ENCODE assay signal across 6 cellular contexts in the genomic region with DNA sequence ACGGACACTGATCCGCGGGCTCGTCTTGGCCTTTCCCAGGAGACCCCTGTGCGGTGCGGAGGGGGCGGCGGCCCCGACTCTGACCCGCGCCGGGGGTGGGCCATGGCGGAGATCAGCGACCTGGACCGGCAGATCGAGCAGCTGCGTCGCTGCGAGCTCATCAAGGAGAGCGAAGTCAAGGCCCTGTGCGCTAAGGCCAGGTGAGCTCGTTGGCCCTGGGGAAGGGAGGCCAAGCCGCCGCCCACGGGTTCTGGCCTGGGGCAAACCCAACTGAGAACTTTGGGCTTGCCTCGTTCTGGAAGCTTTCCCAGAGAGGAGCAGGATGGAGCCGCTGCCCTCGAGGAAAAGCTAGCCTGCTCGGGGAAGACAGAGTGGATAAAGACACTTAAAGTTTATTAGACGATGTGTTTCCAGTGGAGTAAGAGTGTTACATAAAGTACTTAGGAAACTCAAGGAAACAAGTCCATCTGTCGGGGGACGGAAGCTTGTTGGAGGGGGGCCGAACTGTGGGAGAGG. TPM values are rescaled to one million over a fixed set of nuclear protein-coding genes. Genes with fewer than 3 reads are reported as not detected.
DNase-seq lines count a peak whose midpoint lies in the region; ATAC-seq and TF ChIP-seq lines count a peak whose summit lies in the region.

No MANE protein-coding gene starts in this region.

- H3K9me3 Mint-ChIP-seq in T-helper 2 cell treated with Interferon-gamma antibody and Interleukin-4, amounts not matched to agents 5 μg/mL and 100 μg/mL, for 36 hours = no peaks in the 10 kb centered on the region
- H3K9me3 Mint-ChIP-seq in WTC11 = no peaks in the 10 kb centered on the region

- H3K4me3 ChIP-seq in left lung = peak overlapping the region; percentile 94 to 98

- no peak for TF ChIP-seq CTCF in WTC11 (IDR thresholded peaks at IDR 0.05)
- TF ChIP-seq CTCF in left lung (IDR thresholded peaks at IDR 0.05) = no peak

- peaks cover 44% of the 10 kb centered on the region for H3K36me3 Mint-ChIP-seq in T-helper 2 cell treated with Interferon-gamma antibody and Interleukin-4, amounts not matched to agents 5 μg/mL and 100 μg/mL, for 36 hours (ENCODE audit: low read depth)
- peaks cover 43% of the 10 kb centered on the region for H3K36me3 Mint-ChIP-seq in WTC11

- H3K4me1 ChIP-seq in left lung = peaks cover 11 to 45% of the 10 kb centered on the region in 2 donors

- H3K36me3 ChIP-seq in left lung = peaks cover 0 to 66% of the 10 kb centered on the region in 2 donors

- H3K27me3 ChIP-seq in left lung = no peaks in the 10 kb centered on the region

- ATAC-seq in WTC11 (peak; percentile 8), left lung (peak; percentile 33)

- peaks cover 24% of the 10 kb centered on the region for H3K4me1 Mint-ChIP-seq in T-helper 2 cell treated with Interferon-gamma antibody and Interleukin-4, amounts not matched to agents 5 μg/mL and 100 μg/mL, for 36 hours (ENCODE audit: low read depth)
- peaks cover 22% of the 10 kb centered on the region for H3K4me1 Mint-ChIP-seq in WTC11

- H3K27me3 Mint-ChIP-seq in T-helper 2 cell treated with Interferon-gamma antibody and Interleukin-4, amounts not matched to agents 5 μg/mL and 100 μg/mL, for 36 hours (ENCODE audit: low read depth) = no peaks in the 10 kb centered on the region
- H3K27me3 Mint-ChIP-seq in WTC11 (ENCODE audit: low read depth) = no peaks in the 10 kb centered on the region

- intact Hi-C loops in left lung (cut with DNase I) = no loop called here

- H3K4me3 Mint-ChIP-seq in T-helper 2 cell treated with Interferon-gamma antibody and Interleukin-4, amounts not matched to agents 5 μg/mL and 100 μg/mL, for 36 hours = peak overlapping the region; percentile 93
- H3K4me3 Mint-ChIP-seq in WTC11 = peak overlapping the region; percentile 89

- H3K27ac Mint-ChIP-seq in T-helper 2 cell treated with Interferon-gamma antibody and Interleukin-4, amounts not matched to agents 5 μg/mL and 100 μg/mL, for 36 hours = peak overlapping the region; percentile 82
- peak overlapping the region; percentile 61 for H3K27ac Mint-ChIP-seq in WTC11

- H3K27ac ChIP-seq in left lung = peak overlapping the region; percentile 89

- CTCF ChIA-PET in WTC11 (lab: Charles Lee) = interaction anchor here (1.0 to 6.0 kb wide), 4 partner anchors 11 to 36 kb away, joined by 4 to 45 read pairs (median 9); a partner anchor contains a TSS

- DNase-seq in T-helper 2 cell treated with Interferon-gamma antibody and Interleukin-4, amounts not matched to agents 5 μg/mL and 100 μg/mL, for 36 hours (ENCODE audit: low spot score) = no peak
- no peak for DNase-seq in T-helper 2 cell
- DNase-seq in WTC11 (ENCODE audit: low spot score) = no peak
- DNase-seq in left lung = peak in 1 of 2 donors; percentile 81
- DNase-seq in COLO829 (ENCODE audit: low spot score) = no peak
- DNase-seq in stimulated activated CD4-positive, alpha-beta T cell treated with anti-CD3 and anti-CD28 coated beads, Interleukin-1b, Interleukin-23, amount 100 ng/mL, for 48 hours = no peak

- no peaks in the 10 kb centered on the region for H3K9me3 ChIP-seq in left lung

- POLR2A ChIA-PET in WTC11 (lab: Charles Lee) = interaction anchor here (0.9 to 1.2 kb wide), 3 partner anchors 9 to 19 kb away, joined by 3 to 7 read pairs (median 3); a partner anchor contains a TSS

TF ChIP-seq in WTC11, 78 proteins besides CTCF, POLR2A, EP300 and RAD21:
- TF ChIP-seq, protein P1, sequence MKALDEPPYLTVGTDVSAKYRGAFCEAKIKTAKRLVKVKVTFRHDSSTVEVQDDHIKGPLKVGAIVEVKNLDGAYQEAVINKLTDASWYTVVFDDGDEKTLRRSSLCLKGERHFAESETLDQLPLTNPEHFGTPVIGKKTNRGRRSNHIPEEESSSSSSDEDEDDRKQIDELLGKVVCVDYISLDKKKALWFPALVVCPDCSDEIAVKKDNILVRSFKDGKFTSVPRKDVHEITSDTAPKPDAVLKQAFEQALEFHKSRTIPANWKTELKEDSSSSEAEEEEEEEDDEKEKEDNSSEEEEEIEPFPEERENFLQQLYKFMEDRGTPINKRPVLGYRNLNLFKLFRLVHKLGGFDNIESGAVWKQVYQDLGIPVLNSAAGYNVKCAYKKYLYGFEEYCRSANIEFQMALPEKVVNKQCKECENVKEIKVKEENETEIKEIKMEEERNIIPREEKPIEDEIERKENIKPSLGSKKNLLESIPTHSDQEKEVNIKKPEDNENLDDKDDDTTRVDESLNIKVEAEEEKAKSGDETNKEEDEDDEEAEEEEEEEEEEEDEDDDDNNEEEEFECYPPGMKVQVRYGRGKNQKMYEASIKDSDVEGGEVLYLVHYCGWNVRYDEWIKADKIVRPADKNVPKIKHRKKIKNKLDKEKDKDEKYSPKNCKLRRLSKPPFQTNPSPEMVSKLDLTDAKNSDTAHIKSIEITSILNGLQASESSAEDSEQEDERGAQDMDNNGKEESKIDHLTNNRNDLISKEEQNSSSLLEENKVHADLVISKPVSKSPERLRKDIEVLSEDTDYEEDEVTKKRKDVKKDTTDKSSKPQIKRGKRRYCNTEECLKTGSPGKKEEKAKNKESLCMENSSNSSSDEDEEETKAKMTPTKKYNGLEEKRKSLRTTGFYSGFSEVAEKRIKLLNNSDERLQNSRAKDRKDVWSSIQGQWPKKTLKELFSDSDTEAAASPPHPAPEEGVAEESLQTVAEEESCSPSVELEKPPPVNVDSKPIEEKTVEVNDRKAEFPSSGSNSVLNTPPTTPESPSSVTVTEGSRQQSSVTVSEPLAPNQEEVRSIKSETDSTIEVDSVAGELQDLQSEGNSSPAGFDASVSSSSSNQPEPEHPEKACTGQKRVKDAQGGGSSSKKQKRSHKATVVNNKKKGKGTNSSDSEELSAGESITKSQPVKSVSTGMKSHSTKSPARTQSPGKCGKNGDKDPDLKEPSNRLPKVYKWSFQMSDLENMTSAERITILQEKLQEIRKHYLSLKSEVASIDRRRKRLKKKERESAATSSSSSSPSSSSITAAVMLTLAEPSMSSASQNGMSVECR (CRISPR knock-in tag; IDR thresholded peaks at IDR 0.05; ENCODE audit: borderline replicate concordance) = 0 out of 2 replicates have a peak, but pooled peaks have one; percentile 0
- TF ChIP-seq ZNF121 (CRISPR knock-in tag; IDR thresholded peaks at IDR 0.05) = no peak
TF ChIP-seq in WTC11: peak in this region for 1.

RNA-seq across cellular contexts. Expression of a gene that starts 0.5 kb away (rescaled TPM):
- 159 to 164 TPM (median 161 TPM) in 3 replicates for total RNA-seq in WTC11 (2021)
- 10 to 100 TPM; 82.5 to 89.8 TPM for total RNA-seq in left lung

RNA-seq across cellular contexts. Expression of a gene that starts 10.8 kb away (rescaled TPM):
- total RNA-seq in WTC11 (2021) (1,537 to 1,958 TPM (median 1,913 TPM) in 3 replicates), left lung (1,000 to 10,000 TPM in 1 of 2 donors, 100 to 1,000 TPM in 1; 710 to 1,105 TPM)

RNA-seq across cellular contexts. Expression of a gene that starts 15.4 kb away (rescaled TPM):
- total RNA-seq in WTC11 (2021) = 5.1 to 7.6 TPM (median 6.6 TPM) in 3 replicates
- total RNA-seq in left lung = 1 to 10 TPM; 1.6 TPM

RNA-seq across cellular contexts. Expression of a gene that starts 19.7 kb away (rescaled TPM):
- total RNA-seq in WTC11 (2021) = 43.7 to 52.7 TPM (median 51.7 TPM) in 3 replicates
- 10 to 100 TPM; 57.5 to 79.5 TPM for total RNA-seq in left lung

RNA-seq across cellular contexts. Expression of a gene that starts 37.0 kb away (rescaled TPM):
- total RNA-seq in WTC11 (2021) (1.5 to 2.5 TPM (median 1.8 TPM) in 3 replicates), left lung (1 to 10 TPM; 5.6 to 9.0 TPM)
